ENCODE assay signal across 8 cellular contexts in genomic region chr5:119315516-119315949, GRCh38. TPM values are rescaled to one million over a fixed set of nuclear protein-coding genes. Genes with fewer than 3 reads are reported as not detected.
A peak's percentile ranks its signal among the peaks of the same experiment; 100 is the strongest.
DNase-seq lines count a peak whose midpoint lies in the region; ATAC-seq and TF ChIP-seq lines count a peak whose summit lies in the region.

No MANE protein-coding gene starts in this region.

- H3K9me3 ChIP-seq in heart left ventricle (no peaks in the 10 kb centered on the region), sigmoid colon (no peaks in the 10 kb centered on the region)

- TF ChIP-seq CTCF in heart left ventricle (IDR thresholded peaks at IDR 0.05) (peak in 10 of 12 donors; percentile 6 to 41 (median 22)), sigmoid colon (IDR thresholded peaks at IDR 0.05) (no peak)

- no peak for TF ChIP-seq POLR2A in heart left ventricle (IDR thresholded peaks at IDR 0.05)
- TF ChIP-seq POLR2A in sigmoid colon (IDR thresholded peaks at IDR 0.05): no peak

- WGBS in heart left ventricle, 4 donors: 4 to 8% (median 7%) methylated on average over 2 of the region's 2 CpGs
- whole genome bisulfite sequencing in sigmoid colon, 2 donors: 17 to 20% methylated on average over 2 of the region's 2 CpGs

- H3K4me3 ChIP-seq in heart left ventricle (no peak overlapping the region), sigmoid colon (no peak overlapping the region)

- H3K4me1 ChIP-seq in heart left ventricle: peaks cover 0 to 78% (median 0%) of the 10 kb centered on the region in 12 donors
- peaks cover 0 to 27% (median 14%) of the 10 kb centered on the region in 4 donors for H3K4me1 ChIP-seq in sigmoid colon

- H3K27me3 ChIP-seq in heart left ventricle (no peaks in the 10 kb centered on the region), sigmoid colon (no peaks in the 10 kb centered on the region)

- no peak for TF ChIP-seq EP300 in sigmoid colon (IDR thresholded peaks at IDR 0.05)

- DNase-seq in ACHN (peak; percentile 28), NCI-H1092 (lab: John Stamatoyannopoulos, UW) (peak; percentile 43), activated T-cell treated with anti-CD3 and anti-CD28 coated beads for 4 hours (peak; percentile 66), heart left ventricle (peak in 1 of 5 donors; percentile 45), sigmoid colon (no peak)
- peak; percentile 69 for DNase-seq in stimulated activated naive CD4-positive, alpha-beta T cell treated with Interleukin-2 at 50 U/mL for 16 hours (lab: John Stamatoyannopoulos, UW)

- intact Hi-C loops in heart left ventricle (cut with DNase I): loop anchor here in 6 of 10 donors (2.0 to 5.0 kb wide), 2 partner anchors 97 kb away; no protein-coding TSS in a partner anchor
- intact Hi-C loops in sigmoid colon (cut with DNase I): no loop called here

- H3K27ac ChIP-seq in heart left ventricle (peak overlapping the region in 1 of 12 donors; percentile 54), sigmoid colon (no peak overlapping the region)

- in situ Hi-C loops in ACHN (cut with HindIII; ENCODE audit: low pct_ligation_motif_present, low pct_unique_long_range_greater_than_20kb, low sequenced_read_pairs): no loop called here

- no peaks in the 10 kb centered on the region for H3K36me3 ChIP-seq in heart left ventricle
- H3K36me3 ChIP-seq in sigmoid colon: no peaks in the 10 kb centered on the region

- ATAC-seq in GM18499 (IDR thresholded peaks at IDR 0.05; ENCODE audit: insufficient read depth, unreplicated experiment) (peak; percentile 56), HG02759 (IDR thresholded peaks at IDR 0.05; ENCODE audit: unreplicated experiment) (peak; percentile 81), heart left ventricle (peak; percentile 32 to 72 (median 64))

RNA-seq across cellular contexts. Expression of gene TNFAIP8, which starts 40.3 kb away (rescaled TPM):
- 10 to 100 TPM in 7 of 9 donors, 1 to 10 TPM in 2; 3.6 to 30.8 (median 13.9) TPM for total RNA-seq in heart left ventricle
- 1 to 10 TPM; 5.1 to 10.0 TPM for polyA plus RNA-seq in heart left ventricle
- total RNA-seq in sigmoid colon: 10 to 100 TPM in 3 of 4 donors, 1 to 10 TPM in 1; 6.9 to 17.9 (median 13.1) TPM
- polyA plus RNA-seq in sigmoid colon: 10 to 100 TPM in 2 of 3 donors, 1 to 10 TPM in 1; 9.0 to 55.8 (median 19.0) TPM

Comparison
In these comparisons a context has a peak if more than half of its experiments do, and no peak if none do; other contexts are left out.
1. CTCF ChIP-seq: peak in heart left ventricle (10 of 12); none in sigmoid colon (0 of 4).
2. Peak in every context shown above with its lines, with median percentiles within 50 percentile points of each other: ATAC-seq.